In genomic region chr7:139360210-139360947, GRCh38 we compare ENCODE assay signal across 8 cellular contexts. TPM values are rescaled to one million over a fixed set of nuclear protein-coding genes. Genes with fewer than 3 reads are reported as not detected.
DNase-seq lines count a peak whose midpoint lies in the region; ATAC-seq and TF ChIP-seq lines count a peak whose summit lies in the region.

No MANE protein-coding gene starts in this region.

- no peak for TF ChIP-seq CTCF in astrocyte of the cerebellum (IDR thresholded peaks at IDR 0.05; ENCODE audit: low read depth, low read length, missing control alignments)
- no peak for TF ChIP-seq CTCF in vagina (IDR thresholded peaks at IDR 0.05)

- H3K27me3 ChIP-seq in rectal smooth muscle tissue (ENCODE audit: control insufficient read depth, insufficient read depth, low read length) (no peaks in the 10 kb centered on the region), vagina (no peaks in the 10 kb centered on the region)

- in situ Hi-C loops in astrocyte of the cerebellum (cut with HindIII; ENCODE audit: low sequenced_read_pairs): no loop called here

- H3K36me3 ChIP-seq in rectal smooth muscle tissue (ENCODE audit: control insufficient read depth, insufficient read depth, low read length) (no peaks in the 10 kb centered on the region), vagina (no peaks in the 10 kb centered on the region)

- DNase-seq in NCI-H2029 (lab: John Stamatoyannopoulos, UW) (peak; percentile 97), T-helper 9 cell (peak; percentile 96), astrocyte of the cerebellum (ENCODE audit: low read depth) (peak; percentile 86), hepatic stellate cell (ENCODE audit: low spot score) (peak; percentile 97), vagina (ENCODE audit: extremely low spot score in 2 of 2) (peak; percentile 98 to 99)

- TF ChIP-seq POLR2A in vagina (IDR thresholded peaks at IDR 0.05): peak in 1 of 2 donors; percentile 62

- H3K4me3 ChIP-seq in astrocyte of the cerebellum (ENCODE audit: low read depth, low read length): peak overlapping the region; percentile 60
- peak overlapping the region; percentile 100 for H3K4me3 ChIP-seq in rectal smooth muscle tissue (ENCODE audit: low read length)
- peak overlapping the region; percentile 93 to 100 for H3K4me3 ChIP-seq in vagina

- peak overlapping the region; percentile 100 for H3K9ac ChIP-seq in rectal smooth muscle tissue (ENCODE audit: low read length)

- intact Hi-C loops in vagina (cut with DNase I): loop anchor here (5.0 kb wide), 1 partner anchor 817 kb away; the partner anchor contains the start of gene KDM7A

- H3K4me1 ChIP-seq in rectal smooth muscle tissue (ENCODE audit: control insufficient read depth, insufficient read depth, low read length) (peaks cover 13% of the 10 kb centered on the region), vagina (peaks cover 45% of the 10 kb centered on the region)

- H3K27ac ChIP-seq in rectal smooth muscle tissue (ENCODE audit: low read depth, low read length) (peak overlapping the region; percentile 100), vagina (peak overlapping the region; percentile 100)

- H3K9me3 ChIP-seq in vagina: no peaks in the 10 kb centered on the region

- ATAC-seq in GM18508 (IDR thresholded peaks at IDR 0.05; ENCODE audit: insufficient read depth, unreplicated experiment): peak; percentile 46
- peak; percentile 62 for ATAC-seq in HG02973 (IDR thresholded peaks at IDR 0.05; ENCODE audit: unreplicated experiment)

RNA-seq across cellular contexts. Expression of gene LUC7L2, which starts 0.7 kb away (rescaled TPM):
- total RNA-seq in vagina: 51.8 TPM

RNA-seq across cellular contexts. Expression of gene FMC1, which starts 19.2 kb away (rescaled TPM):
- total RNA-seq in vagina: 8.6 TPM

Comparison
In these comparisons a context has a peak if more than half of its experiments do, and no peak if none do; other contexts are left out.
1. Peak in every context shown above with its lines: DNase-seq, ATAC-seq, H3K4me3 ChIP-seq and H3K27ac ChIP-seq.